ENCODE assay signal across 1 cellular context in the genomic region with DNA sequence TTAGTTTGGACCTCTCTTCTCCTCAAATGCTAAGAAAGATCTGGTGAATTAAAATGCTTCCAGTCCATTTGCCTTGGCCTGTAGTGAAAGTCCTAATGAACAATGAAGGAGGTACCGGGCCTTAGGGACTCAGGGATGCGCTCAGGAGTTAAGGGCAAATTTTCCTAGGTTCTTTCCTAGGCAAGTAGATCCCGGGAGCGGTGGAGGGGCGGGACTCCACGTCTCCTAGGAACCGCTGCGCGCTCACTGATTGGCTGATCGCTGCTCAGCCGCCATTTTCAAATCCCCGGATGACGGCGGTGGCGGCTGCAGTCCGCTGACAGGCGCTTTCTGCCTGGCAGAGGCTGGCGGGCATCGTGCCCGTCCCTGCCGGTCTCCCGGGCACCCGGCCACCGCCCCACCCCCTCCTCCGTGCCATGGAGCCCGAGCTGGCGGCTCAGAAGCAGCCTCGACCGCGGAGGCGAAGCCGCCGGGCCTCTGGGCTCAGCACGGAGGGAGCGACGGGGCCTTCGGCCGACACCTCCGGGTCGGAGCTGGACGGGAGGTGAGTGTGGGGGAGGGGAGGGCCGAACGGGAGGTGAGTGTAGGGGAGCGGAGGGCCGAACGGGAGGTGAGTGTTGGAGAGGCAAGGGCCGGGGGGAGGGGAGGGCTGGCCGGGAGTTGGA.
A peak's percentile ranks its signal among the peaks of the same experiment; 100 is the strongest.
TF ChIP-seq lines count a peak whose summit lies in the region.

A gene with protein sequence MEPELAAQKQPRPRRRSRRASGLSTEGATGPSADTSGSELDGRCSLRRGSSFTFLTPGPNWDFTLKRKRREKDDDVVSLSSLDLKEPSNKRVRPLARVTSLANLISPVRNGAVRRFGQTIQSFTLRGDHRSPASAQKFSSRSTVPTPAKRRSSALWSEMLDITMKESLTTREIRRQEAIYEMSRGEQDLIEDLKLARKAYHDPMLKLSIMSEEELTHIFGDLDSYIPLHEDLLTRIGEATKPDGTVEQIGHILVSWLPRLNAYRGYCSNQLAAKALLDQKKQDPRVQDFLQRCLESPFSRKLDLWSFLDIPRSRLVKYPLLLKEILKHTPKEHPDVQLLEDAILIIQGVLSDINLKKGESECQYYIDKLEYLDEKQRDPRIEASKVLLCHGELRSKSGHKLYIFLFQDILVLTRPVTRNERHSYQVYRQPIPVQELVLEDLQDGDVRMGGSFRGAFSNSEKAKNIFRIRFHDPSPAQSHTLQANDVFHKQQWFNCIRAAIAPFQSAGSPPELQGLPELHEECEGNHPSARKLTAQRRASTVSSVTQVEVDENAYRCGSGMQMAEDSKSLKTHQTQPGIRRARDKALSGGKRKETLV (plus strand): TSS at position 281 of the 665 bp plus-strand sequence. CDS start 136 bp downstream, at position 417.

TF ChIP-seq in K562, 482 proteins besides CTCF, POLR2A, EP300 and RAD21 (continued from another document and continues in another):
- TF ChIP-seq ATF3 (IDR thresholded peaks at IDR 0.05) (no peak), ATF3 (CRISPR knock-in tag; conservative IDR thresholded peaks at IDR 0.05) (no peak), BMI1 (IDR thresholded peaks at IDR 0.05; ENCODE audit: low read length) (peak; percentile 60), NEUROD1 (IDR thresholded peaks at IDR 0.05; ENCODE audit: borderline replicate concordance, low read depth, low read length, partially characterized antibody) (peak; percentile 74), SMARCA5 (IDR thresholded peaks at IDR 0.05) (no peak), ZKSCAN8 (CRISPR knock-in tag; IDR thresholded peaks at IDR 0.05) (no peak), ZNF384 (IDR thresholded peaks at IDR 0.05; ENCODE audit: low read depth, low read length) (no peak), ZNF217 (CRISPR knock-in tag; IDR thresholded peaks at IDR 0.05) (no peak), GTF2F1 (IDR thresholded peaks at IDR 0.05; ENCODE audit: low read depth, low read length) (no peak), ATF2 (CRISPR knock-in tag; IDR thresholded peaks at IDR 0.05) (no peak), PCBP1 (IDR thresholded peaks at IDR 0.05; ENCODE audit: low read depth, low read length, poor library complexity, severe bottlenecking) (peak; percentile 62), GTF2E2 (tag; IDR thresholded peaks at IDR 0.05) (no peak), ZBTB7A (IDR thresholded peaks at IDR 0.05; ENCODE audit: borderline replicate concordance, control insufficient read depth, low read depth, low read length) (no peak; the same call in 1 of the 2 replicates), AFF4 (CRISPR knock-in tag; IDR thresholded peaks at IDR 0.05) (peak; percentile 61; the same call in 1 of the 2 replicates), ZNF140 (CRISPR knock-in tag; IDR thresholded peaks at IDR 0.05) (no peak), ZNF277 (CRISPR knock-in tag; IDR thresholded peaks at IDR 0.05; ENCODE audit: borderline replicate concordance) (no peak), SNIP1 (IDR thresholded peaks at IDR 0.05; ENCODE audit: low read depth) (no peak), ETS2 (tag; IDR thresholded peaks at IDR 0.05; ENCODE audit: borderline replicate concordance, poor library complexity, severe bottlenecking) (no peak), TCFL5 (CRISPR knock-in tag; conservative IDR thresholded peaks at IDR 0.05) (no peak), NBN (IDR thresholded peaks at IDR 0.05; ENCODE audit: low read depth) (no peak; the same call in 1 of the 2 replicates), NCOA2 (IDR thresholded peaks at IDR 0.05; ENCODE audit: partially characterized antibody in 2 of 2) (no peak)
- TF ChIP-seq, protein P1, sequence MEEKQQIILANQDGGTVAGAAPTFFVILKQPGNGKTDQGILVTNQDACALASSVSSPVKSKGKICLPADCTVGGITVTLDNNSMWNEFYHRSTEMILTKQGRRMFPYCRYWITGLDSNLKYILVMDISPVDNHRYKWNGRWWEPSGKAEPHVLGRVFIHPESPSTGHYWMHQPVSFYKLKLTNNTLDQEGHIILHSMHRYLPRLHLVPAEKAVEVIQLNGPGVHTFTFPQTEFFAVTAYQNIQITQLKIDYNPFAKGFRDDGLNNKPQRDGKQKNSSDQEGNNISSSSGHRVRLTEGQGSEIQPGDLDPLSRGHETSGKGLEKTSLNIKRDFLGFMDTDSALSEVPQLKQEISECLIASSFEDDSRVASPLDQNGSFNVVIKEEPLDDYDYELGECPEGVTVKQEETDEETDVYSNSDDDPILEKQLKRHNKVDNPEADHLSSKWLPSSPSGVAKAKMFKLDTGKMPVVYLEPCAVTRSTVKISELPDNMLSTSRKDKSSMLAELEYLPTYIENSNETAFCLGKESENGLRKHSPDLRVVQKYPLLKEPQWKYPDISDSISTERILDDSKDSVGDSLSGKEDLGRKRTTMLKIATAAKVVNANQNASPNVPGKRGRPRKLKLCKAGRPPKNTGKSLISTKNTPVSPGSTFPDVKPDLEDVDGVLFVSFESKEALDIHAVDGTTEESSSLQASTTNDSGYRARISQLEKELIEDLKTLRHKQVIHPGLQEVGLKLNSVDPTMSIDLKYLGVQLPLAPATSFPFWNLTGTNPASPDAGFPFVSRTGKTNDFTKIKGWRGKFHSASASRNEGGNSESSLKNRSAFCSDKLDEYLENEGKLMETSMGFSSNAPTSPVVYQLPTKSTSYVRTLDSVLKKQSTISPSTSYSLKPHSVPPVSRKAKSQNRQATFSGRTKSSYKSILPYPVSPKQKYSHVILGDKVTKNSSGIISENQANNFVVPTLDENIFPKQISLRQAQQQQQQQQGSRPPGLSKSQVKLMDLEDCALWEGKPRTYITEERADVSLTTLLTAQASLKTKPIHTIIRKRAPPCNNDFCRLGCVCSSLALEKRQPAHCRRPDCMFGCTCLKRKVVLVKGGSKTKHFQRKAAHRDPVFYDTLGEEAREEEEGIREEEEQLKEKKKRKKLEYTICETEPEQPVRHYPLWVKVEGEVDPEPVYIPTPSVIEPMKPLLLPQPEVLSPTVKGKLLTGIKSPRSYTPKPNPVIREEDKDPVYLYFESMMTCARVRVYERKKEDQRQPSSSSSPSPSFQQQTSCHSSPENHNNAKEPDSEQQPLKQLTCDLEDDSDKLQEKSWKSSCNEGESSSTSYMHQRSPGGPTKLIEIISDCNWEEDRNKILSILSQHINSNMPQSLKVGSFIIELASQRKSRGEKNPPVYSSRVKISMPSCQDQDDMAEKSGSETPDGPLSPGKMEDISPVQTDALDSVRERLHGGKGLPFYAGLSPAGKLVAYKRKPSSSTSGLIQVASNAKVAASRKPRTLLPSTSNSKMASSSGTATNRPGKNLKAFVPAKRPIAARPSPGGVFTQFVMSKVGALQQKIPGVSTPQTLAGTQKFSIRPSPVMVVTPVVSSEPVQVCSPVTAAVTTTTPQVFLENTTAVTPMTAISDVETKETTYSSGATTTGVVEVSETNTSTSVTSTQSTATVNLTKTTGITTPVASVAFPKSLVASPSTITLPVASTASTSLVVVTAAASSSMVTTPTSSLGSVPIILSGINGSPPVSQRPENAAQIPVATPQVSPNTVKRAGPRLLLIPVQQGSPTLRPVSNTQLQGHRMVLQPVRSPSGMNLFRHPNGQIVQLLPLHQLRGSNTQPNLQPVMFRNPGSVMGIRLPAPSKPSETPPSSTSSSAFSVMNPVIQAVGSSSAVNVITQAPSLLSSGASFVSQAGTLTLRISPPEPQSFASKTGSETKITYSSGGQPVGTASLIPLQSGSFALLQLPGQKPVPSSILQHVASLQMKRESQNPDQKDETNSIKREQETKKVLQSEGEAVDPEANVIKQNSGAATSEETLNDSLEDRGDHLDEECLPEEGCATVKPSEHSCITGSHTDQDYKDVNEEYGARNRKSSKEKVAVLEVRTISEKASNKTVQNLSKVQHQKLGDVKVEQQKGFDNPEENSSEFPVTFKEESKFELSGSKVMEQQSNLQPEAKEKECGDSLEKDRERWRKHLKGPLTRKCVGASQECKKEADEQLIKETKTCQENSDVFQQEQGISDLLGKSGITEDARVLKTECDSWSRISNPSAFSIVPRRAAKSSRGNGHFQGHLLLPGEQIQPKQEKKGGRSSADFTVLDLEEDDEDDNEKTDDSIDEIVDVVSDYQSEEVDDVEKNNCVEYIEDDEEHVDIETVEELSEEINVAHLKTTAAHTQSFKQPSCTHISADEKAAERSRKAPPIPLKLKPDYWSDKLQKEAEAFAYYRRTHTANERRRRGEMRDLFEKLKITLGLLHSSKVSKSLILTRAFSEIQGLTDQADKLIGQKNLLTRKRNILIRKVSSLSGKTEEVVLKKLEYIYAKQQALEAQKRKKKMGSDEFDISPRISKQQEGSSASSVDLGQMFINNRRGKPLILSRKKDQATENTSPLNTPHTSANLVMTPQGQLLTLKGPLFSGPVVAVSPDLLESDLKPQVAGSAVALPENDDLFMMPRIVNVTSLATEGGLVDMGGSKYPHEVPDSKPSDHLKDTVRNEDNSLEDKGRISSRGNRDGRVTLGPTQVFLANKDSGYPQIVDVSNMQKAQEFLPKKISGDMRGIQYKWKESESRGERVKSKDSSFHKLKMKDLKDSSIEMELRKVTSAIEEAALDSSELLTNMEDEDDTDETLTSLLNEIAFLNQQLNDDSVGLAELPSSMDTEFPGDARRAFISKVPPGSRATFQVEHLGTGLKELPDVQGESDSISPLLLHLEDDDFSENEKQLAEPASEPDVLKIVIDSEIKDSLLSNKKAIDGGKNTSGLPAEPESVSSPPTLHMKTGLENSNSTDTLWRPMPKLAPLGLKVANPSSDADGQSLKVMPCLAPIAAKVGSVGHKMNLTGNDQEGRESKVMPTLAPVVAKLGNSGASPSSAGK (IDR thresholded peaks at IDR 0.05), result peak; percentile 42; the same call in 1 of the 2 replicates
- TF ChIP-seq, protein P2, sequence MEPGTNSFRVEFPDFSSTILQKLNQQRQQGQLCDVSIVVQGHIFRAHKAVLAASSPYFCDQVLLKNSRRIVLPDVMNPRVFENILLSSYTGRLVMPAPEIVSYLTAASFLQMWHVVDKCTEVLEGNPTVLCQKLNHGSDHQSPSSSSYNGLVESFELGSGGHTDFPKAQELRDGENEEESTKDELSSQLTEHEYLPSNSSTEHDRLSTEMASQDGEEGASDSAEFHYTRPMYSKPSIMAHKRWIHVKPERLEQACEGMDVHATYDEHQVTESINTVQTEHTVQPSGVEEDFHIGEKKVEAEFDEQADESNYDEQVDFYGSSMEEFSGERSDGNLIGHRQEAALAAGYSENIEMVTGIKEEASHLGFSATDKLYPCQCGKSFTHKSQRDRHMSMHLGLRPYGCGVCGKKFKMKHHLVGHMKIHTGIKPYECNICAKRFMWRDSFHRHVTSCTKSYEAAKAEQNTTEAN (CRISPR knock-in tag; IDR thresholded peaks at IDR 0.05), result no peak
- TF ChIP-seq, protein P3, sequence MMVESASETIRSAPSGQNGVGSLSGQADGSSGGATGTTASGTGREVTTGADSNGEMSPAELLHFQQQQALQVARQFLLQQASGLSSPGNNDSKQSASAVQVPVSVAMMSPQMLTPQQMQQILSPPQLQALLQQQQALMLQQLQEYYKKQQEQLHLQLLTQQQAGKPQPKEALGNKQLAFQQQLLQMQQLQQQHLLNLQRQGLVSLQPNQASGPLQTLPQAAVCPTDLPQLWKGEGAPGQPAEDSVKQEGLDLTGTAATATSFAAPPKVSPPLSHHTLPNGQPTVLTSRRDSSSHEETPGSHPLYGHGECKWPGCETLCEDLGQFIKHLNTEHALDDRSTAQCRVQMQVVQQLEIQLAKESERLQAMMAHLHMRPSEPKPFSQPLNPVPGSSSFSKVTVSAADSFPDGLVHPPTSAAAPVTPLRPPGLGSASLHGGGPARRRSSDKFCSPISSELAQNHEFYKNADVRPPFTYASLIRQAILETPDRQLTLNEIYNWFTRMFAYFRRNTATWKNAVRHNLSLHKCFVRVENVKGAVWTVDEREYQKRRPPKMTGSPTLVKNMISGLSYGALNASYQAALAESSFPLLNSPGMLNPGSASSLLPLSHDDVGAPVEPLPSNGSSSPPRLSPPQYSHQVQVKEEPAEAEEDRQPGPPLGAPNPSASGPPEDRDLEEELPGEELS (CRISPR knock-in tag; IDR thresholded peaks at IDR 0.05; ENCODE audit: borderline replicate concordance), result 0 out of 2 replicates have a peak, but pooled peaks have one; percentile 35
